Comparison of ENCODE assay signal across 1 cellular context in the genomic region with DNA sequence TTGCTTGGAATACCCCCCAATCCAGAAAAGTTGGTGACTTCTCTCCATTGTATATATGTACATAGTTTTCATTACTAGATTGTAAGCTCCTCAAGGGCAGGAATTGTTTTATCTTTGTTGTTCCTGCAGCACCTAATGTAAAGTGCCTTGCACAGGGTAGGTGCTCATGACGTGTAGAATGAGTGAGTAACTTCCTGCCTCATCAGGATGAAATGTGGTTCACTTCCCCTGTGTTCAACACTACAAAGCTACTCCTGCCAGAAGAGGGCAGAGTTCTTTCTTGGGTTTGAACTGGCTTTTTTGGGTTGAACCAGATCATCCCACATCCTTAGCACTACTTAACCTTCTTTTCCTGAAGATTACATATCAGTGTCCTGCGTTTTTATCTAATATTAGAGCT.
TF ChIP-seq lines count a peak whose summit lies in the region.

No MANE protein-coding gene starts in this region.

TF ChIP-seq in GM12878, 131 proteins besides CTCF, POLR2A, EP300 and RAD21:
- TF ChIP-seq, protein P1, sequence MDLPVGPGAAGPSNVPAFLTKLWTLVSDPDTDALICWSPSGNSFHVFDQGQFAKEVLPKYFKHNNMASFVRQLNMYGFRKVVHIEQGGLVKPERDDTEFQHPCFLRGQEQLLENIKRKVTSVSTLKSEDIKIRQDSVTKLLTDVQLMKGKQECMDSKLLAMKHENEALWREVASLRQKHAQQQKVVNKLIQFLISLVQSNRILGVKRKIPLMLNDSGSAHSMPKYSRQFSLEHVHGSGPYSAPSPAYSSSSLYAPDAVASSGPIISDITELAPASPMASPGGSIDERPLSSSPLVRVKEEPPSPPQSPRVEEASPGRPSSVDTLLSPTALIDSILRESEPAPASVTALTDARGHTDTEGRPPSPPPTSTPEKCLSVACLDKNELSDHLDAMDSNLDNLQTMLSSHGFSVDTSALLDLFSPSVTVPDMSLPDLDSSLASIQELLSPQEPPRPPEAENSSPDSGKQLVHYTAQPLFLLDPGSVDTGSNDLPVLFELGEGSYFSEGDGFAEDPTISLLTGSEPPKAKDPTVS (IDR thresholded peaks at IDR 0.05; ENCODE audit: low read depth, low read length) = no peak
- TF ChIP-seq MYC (IDR thresholded peaks at IDR 0.05; ENCODE audit: insufficient read depth, insufficient read length, insufficient replicate concordance, low read length, severe bottlenecking) (no peak), SMC3 (IDR thresholded peaks at IDR 0.05; ENCODE audit: borderline replicate concordance, low read length) (peak; percentile 7; the same call in 1 of the 2 replicates), SRF (IDR thresholded peaks at IDR 0.05; ENCODE audit: low read depth in 2 of 2, low read length in 2 of 2) (no peak)
- TF ChIP-seq, protein P2, sequence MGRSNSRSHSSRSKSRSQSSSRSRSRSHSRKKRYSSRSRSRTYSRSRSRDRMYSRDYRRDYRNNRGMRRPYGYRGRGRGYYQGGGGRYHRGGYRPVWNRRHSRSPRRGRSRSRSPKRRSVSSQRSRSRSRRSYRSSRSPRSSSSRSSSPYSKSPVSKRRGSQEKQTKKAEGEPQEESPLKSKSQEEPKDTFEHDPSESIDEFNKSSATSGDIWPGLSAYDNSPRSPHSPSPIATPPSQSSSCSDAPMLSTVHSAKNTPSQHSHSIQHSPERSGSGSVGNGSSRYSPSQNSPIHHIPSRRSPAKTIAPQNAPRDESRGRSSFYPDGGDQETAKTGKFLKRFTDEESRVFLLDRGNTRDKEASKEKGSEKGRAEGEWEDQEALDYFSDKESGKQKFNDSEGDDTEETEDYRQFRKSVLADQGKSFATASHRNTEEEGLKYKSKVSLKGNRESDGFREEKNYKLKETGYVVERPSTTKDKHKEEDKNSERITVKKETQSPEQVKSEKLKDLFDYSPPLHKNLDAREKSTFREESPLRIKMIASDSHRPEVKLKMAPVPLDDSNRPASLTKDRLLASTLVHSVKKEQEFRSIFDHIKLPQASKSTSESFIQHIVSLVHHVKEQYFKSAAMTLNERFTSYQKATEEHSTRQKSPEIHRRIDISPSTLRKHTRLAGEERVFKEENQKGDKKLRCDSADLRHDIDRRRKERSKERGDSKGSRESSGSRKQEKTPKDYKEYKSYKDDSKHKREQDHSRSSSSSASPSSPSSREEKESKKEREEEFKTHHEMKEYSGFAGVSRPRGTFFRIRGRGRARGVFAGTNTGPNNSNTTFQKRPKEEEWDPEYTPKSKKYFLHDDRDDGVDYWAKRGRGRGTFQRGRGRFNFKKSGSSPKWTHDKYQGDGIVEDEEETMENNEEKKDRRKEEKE (IDR thresholded peaks at IDR 0.05) = no peak
- TF ChIP-seq, protein P3, sequence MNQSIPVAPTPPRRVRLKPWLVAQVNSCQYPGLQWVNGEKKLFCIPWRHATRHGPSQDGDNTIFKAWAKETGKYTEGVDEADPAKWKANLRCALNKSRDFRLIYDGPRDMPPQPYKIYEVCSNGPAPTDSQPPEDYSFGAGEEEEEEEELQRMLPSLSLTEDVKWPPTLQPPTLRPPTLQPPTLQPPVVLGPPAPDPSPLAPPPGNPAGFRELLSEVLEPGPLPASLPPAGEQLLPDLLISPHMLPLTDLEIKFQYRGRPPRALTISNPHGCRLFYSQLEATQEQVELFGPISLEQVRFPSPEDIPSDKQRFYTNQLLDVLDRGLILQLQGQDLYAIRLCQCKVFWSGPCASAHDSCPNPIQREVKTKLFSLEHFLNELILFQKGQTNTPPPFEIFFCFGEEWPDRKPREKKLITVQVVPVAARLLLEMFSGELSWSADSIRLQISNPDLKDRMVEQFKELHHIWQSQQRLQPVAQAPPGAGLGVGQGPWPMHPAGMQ (IDR thresholded peaks at IDR 0.05; ENCODE audit: borderline replicate concordance) = no peak
